Comparison of ENCODE assay signal across 9 cellular contexts in the genomic region with DNA sequence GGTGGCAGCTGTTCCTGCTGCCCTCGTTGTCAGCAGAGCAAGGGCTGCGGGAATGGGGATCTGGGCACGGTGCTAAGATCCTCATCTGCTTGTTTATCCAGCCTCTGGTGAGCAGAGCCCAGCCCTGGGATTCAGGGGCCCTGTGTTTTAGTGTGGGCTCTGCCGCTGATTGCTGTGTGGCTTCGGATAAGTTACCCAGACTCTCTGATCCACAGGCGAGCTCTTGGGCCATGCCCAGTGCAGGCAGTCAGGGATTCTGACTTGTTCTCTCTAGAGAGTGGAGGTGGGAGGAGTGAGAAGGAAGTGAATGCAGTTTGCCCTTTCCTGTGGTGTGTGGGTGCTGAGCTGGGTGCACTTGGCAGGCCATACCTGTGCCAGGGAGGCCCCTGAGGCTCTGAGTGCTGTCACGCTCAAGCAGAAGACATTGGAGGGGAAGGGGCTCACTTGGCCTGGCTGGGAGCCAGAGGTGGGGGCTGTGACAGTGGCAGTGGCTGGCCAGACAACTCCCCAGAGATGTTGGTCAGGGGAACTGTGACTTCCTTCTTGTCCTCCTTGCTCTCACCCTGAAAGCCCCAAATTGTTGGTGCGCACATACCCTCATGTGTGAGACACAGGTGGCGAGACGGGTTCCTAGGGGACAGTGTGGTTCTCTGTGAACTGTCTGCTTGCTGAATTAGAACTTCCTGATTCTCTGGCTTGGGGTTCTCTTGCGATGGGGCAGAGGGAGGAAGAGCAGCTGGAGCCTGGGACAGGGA. TPM values are rescaled to one million over a fixed set of nuclear protein-coding genes. Genes with fewer than 3 reads are reported as not detected.
DNase-seq lines count a peak whose midpoint lies in the region; ATAC-seq and TF ChIP-seq lines count a peak whose summit lies in the region.
"Had no signal": no experiment of that assay in that cellular context is flagged by ENCODE, and none has a peak within 500 bp of the region (broad histone marks: within the 10 kb centered on the region; RNA-seq: fewer than 3 reads in every experiment).

No MANE protein-coding gene starts in this region.

- H3K27me3 ChIP-seq in HAP-1 (ENCODE audit: low read depth), result no peaks in the 10 kb centered on the region

- no peak for TF ChIP-seq CTCF in foreskin fibroblast (IDR thresholded peaks at IDR 0.05; ENCODE audit: low read depth, low read length)

- DNase-seq in stimulated activated CD4-positive, alpha-beta T cell treated with anti-CD3 and anti-CD28 coated beads, Interleukin-4, amount 100 ng/mL, for 1 hour, result peak; percentile 25
- DNase-seq in stimulated activated CD4-positive, alpha-beta T cell treated with anti-CD3 and anti-CD28 coated beads, Interleukin-2, amount 100 ng/mL, for 24 hours, result no peak
- peak in 1 of 2 donors; percentile 45 for DNase-seq in stimulated activated naive CD8-positive, alpha-beta T cell treated with anti-CD3 and anti-CD28 coated beads, Interleukin-15, amount 100 ng/mL, for 72 hours
- no peak for DNase-seq in NCI-H1930 (lab: John Stamatoyannopoulos, UW)
- DNase-seq in foreskin fibroblast, result no peak
- DNase-seq in HAP-1 (ENCODE audit: low spot score in 2 of 2), result no peak

- no peaks in the 10 kb centered on the region for H3K9me3 ChIP-seq in HAP-1

- peaks cover 61% of the 10 kb centered on the region for H3K4me1 Mint-ChIP-seq in activated T-helper 17 cell treated with anti-CD3 and anti-CD28 coated beads, Interleukin-2, amount 50 U/mL, for 72 hours
- peaks cover 100% of the 10 kb centered on the region for H3K4me1 Mint-ChIP-seq in stimulated activated naive CD8-positive, alpha-beta T cell treated with anti-CD3 and anti-CD28 coated beads, Interleukin-15, amount 100 ng/mL, for 72 hours

- ATAC-seq in HG03135 (IDR thresholded peaks at IDR 0.05; ENCODE audit: unreplicated experiment), result peak; percentile 44
- ATAC-seq in activated T-helper 17 cell treated with anti-CD3 and anti-CD28 coated beads, Interleukin-2, amount 50 U/mL, for 72 hours (replicated peaks), result peak; percentile 50
- peak; percentile 51 for ATAC-seq in stimulated activated naive CD8-positive, alpha-beta T cell treated with anti-CD3 and anti-CD28 coated beads, Interleukin-15, amount 100 ng/mL, for 72 hours

- H3K4me3 Mint-ChIP-seq in activated T-helper 17 cell treated with anti-CD3 and anti-CD28 coated beads, Interleukin-2, amount 50 U/mL, for 72 hours, result peak overlapping the region; percentile 76
- peak overlapping the region; percentile 61 to 72 for H3K4me3 Mint-ChIP-seq in stimulated activated naive CD8-positive, alpha-beta T cell treated with anti-CD3 and anti-CD28 coated beads, Interleukin-15, amount 100 ng/mL, for 72 hours

- H3K27me3 Mint-ChIP-seq in activated T-helper 17 cell treated with anti-CD3 and anti-CD28 coated beads, Interleukin-2, amount 50 U/mL, for 72 hours, result no peaks in the 10 kb centered on the region
- no peaks in the 10 kb centered on the region for H3K27me3 Mint-ChIP-seq in stimulated activated naive CD8-positive, alpha-beta T cell treated with anti-CD3 and anti-CD28 coated beads, Interleukin-15, amount 100 ng/mL, for 72 hours

- in situ Hi-C loops in HAP-1 (cut with MboI; ENCODE audit: low sequenced_read_pairs), result no loop called here

- H3K9me3 Mint-ChIP-seq in activated T-helper 17 cell treated with anti-CD3 and anti-CD28 coated beads, Interleukin-2, amount 50 U/mL, for 72 hours, result no peaks in the 10 kb centered on the region
- no peaks in the 10 kb centered on the region for H3K9me3 Mint-ChIP-seq in stimulated activated naive CD8-positive, alpha-beta T cell treated with anti-CD3 and anti-CD28 coated beads, Interleukin-15, amount 100 ng/mL, for 72 hours

- H3K36me3 ChIP-seq in HAP-1 (replicated peaks), result no peaks in the 10 kb centered on the region

- no peak overlapping the region for H3K4me3 ChIP-seq in foreskin fibroblast (ENCODE audit: low read depth in 1 of 2, low read length in 2 of 2)
- no peak overlapping the region for H3K4me3 ChIP-seq in HAP-1
- H3K4me3 ChIP-seq: lung had no signal

- H3K4me1 ChIP-seq in HAP-1, result no peaks in the 10 kb centered on the region

- peaks cover 100% of the 10 kb centered on the region for H3K36me3 Mint-ChIP-seq in activated T-helper 17 cell treated with anti-CD3 and anti-CD28 coated beads, Interleukin-2, amount 50 U/mL, for 72 hours (ENCODE audit: low read depth)

- peak overlapping the region; percentile 92 for H3K27ac Mint-ChIP-seq in activated T-helper 17 cell treated with anti-CD3 and anti-CD28 coated beads, Interleukin-2, amount 50 U/mL, for 72 hours
- H3K27ac Mint-ChIP-seq in stimulated activated naive CD8-positive, alpha-beta T cell treated with anti-CD3 and anti-CD28 coated beads, Interleukin-15, amount 100 ng/mL, for 72 hours, result peak overlapping the region; percentile 91 to 92

RNA-seq across cellular contexts. Expression of gene CD82, which starts 43.7 kb away (rescaled TPM):
- 100 to 1,000 TPM; 147 to 620 TPM for total RNA-seq in activated T-helper 17 cell treated with anti-CD3 and anti-CD28 coated beads, Interleukin-2, amount 50 U/mL, for 72 hours
